ENCODE assay signal across 1 cellular context in the genomic region with DNA sequence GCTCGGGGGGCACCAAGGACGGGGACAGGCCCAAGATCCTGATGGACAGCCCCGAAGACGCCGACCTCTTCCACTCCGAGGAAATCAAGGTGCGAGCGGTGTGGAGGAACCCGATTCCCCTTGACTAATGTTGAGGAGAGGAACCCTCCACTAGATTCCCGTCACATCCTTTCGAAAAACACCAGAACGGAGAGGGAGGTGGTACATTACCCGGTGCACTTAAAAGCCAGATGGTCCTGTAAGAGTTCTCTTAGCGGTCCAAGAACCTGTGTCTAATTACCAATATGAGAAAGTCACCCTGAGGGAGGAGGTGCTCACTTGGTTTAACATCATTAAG.
TF ChIP-seq lines count a peak whose summit lies in the region.

No MANE protein-coding gene starts in this region.

TF ChIP-seq in GM23338, 12 proteins besides CTCF, POLR2A, EP300 and RAD21 (continued from another document):
- TF ChIP-seq, protein P1, sequence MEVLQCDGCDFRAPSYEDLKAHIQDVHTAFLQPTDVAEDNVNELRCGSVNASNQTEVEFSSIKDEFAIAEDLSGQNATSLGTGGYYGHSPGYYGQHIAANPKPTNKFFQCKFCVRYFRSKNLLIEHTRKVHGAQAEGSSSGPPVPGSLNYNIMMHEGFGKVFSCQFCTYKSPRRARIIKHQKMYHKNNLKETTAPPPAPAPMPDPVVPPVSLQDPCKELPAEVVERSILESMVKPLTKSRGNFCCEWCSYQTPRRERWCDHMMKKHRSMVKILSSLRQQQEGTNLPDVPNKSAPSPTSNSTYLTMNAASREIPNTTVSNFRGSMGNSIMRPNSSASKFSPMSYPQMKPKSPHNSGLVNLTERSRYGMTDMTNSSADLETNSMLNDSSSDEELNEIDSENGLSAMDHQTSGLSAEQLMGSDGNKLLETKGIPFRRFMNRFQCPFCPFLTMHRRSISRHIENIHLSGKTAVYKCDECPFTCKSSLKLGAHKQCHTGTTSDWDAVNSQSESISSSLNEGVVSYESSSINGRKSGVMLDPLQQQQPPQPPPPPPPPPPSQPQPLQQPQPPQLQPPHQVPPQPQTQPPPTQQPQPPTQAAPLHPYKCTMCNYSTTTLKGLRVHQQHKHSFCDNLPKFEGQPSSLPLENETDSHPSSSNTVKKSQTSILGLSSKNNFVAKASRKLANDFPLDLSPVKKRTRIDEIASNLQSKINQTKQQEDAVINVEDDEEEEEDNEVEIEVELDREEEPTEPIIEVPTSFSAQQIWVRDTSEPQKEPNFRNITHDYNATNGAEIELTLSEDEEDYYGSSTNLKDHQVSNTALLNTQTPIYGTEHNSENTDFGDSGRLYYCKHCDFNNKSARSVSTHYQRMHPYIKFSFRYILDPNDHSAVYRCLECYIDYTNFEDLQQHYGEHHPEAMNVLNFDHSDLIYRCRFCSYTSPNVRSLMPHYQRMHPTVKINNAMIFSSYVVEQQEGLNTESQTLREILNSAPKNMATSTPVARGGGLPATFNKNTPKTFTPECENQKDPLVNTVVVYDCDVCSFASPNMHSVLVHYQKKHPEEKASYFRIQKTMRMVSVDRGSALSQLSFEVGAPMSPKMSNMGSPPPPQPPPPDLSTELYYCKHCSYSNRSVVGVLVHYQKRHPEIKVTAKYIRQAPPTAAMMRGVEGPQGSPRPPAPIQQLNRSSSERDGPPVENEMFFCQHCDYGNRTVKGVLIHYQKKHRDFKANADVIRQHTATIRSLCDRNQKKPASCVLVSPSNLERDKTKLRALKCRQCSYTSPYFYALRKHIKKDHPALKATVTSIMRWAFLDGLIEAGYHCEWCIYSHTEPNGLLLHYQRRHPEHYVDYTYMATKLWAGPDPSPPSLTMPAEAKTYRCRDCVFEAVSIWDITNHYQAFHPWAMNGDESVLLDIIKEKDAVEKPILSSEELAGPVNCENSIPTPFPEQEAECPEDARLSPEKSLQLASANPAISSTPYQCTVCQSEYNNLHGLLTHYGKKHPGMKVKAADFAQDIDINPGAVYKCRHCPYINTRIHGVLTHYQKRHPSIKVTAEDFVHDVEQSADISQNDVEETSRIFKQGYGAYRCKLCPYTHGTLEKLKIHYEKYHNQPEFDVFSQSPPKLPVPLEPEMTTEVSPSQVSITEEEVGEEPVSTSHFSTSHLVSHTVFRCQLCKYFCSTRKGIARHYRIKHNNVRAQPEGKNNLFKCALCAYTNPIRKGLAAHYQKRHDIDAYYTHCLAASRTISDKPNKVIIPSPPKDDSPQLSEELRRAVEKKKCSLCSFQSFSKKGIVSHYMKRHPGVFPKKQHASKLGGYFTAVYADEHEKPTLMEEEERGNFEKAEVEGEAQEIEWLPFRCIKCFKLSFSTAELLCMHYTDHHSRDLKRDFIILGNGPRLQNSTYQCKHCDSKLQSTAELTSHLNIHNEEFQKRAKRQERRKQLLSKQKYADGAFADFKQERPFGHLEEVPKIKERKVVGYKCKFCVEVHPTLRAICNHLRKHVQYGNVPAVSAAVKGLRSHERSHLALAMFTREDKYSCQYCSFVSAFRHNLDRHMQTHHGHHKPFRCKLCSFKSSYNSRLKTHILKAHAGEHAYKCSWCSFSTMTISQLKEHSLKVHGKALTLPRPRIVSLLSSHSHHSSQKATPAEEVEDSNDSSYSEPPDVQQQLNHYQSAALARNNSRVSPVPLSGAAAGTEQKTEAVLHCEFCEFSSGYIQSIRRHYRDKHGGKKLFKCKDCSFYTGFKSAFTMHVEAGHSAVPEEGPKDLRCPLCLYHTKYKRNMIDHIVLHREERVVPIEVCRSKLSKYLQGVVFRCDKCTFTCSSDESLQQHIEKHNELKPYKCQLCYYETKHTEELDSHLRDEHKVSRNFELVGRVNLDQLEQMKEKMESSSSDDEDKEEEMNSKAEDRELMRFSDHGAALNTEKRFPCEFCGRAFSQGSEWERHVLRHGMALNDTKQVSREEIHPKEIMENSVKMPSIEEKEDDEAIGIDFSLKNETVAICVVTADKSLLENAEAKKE (CRISPR knock-in tag; IDR thresholded peaks at IDR 0.05) = no peak
- TF ChIP-seq NANOG (IDR thresholded peaks at IDR 0.05; ENCODE audit: borderline replicate concordance) = no peak
- no peak for TF ChIP-seq POLR2AphosphoS5 (IDR thresholded peaks at IDR 0.05; ENCODE audit: low read depth)
- TF ChIP-seq, protein P2, sequence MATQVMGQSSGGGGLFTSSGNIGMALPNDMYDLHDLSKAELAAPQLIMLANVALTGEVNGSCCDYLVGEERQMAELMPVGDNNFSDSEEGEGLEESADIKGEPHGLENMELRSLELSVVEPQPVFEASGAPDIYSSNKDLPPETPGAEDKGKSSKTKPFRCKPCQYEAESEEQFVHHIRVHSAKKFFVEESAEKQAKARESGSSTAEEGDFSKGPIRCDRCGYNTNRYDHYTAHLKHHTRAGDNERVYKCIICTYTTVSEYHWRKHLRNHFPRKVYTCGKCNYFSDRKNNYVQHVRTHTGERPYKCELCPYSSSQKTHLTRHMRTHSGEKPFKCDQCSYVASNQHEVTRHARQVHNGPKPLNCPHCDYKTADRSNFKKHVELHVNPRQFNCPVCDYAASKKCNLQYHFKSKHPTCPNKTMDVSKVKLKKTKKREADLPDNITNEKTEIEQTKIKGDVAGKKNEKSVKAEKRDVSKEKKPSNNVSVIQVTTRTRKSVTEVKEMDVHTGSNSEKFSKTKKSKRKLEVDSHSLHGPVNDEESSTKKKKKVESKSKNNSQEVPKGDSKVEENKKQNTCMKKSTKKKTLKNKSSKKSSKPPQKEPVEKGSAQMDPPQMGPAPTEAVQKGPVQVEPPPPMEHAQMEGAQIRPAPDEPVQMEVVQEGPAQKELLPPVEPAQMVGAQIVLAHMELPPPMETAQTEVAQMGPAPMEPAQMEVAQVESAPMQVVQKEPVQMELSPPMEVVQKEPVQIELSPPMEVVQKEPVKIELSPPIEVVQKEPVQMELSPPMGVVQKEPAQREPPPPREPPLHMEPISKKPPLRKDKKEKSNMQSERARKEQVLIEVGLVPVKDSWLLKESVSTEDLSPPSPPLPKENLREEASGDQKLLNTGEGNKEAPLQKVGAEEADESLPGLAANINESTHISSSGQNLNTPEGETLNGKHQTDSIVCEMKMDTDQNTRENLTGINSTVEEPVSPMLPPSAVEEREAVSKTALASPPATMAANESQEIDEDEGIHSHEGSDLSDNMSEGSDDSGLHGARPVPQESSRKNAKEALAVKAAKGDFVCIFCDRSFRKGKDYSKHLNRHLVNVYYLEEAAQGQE (IDR thresholded peaks at IDR 0.05; ENCODE audit: unreplicated experiment) = no peak
